Comparison of ENCODE assay signal across 8 cellular contexts in the genomic region with DNA sequence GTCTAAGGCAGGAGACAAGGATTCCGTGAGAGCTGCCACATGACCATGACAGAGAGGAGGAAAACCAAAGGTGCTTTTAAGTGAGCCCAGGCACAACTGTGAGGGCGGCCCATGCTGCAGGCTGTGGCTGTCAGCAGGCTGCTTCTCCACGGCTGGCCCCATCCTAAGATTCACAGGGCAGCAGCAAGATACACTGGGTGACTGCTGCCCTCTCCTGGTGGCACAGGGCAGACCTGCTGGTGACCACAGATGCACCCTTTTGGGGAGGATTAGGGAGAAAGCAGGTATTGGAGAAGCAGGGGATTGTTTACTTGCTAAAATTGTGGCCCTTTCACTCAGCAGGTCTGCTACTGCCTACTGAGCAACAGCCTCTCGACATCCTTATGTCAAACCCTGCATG.
A peak's percentile ranks its signal among the peaks of the same experiment; 100 is the strongest.
DNase-seq lines count a peak whose midpoint lies in the region; ATAC-seq, FAIRE-seq and TF ChIP-seq lines count a peak whose summit lies in the region.
"Not testable (repeated sequence)": the region's sequence is repeated elsewhere in the genome, so short reads cannot be mapped to it uniquely, and the experiment has no call there.

No MANE protein-coding gene starts in this region.

- POLR2A ChIA-PET in A673 (lab: Charles Lee; ENCODE audit: low non-redundant PET); activated CD4-positive, alpha-beta T cell treated with anti-CD3 and anti-CD28 coated beads, Interleukin-2, amount 10 ng/mL, durations not matched to agents 7 days and 5 days (lab: Charles Lee); GM12878 (lab: Charles Lee): not testable (repeated sequence)

- not testable (repeated sequence) for H2BK120ac ChIP-seq in mesendoderm (ENCODE audit: low read depth, low read length)

- 30% methylated on average over 4 of the region's 4 CpGs for WGBS in GM12878 (ENCODE audit: insufficient coverage, insufficient replicate concordance, low lambda C conversion rate, missing lambda C conversion rate)
- WGBS in mesendoderm (ENCODE audit: extremely low coverage, insufficient coverage, low lambda C conversion rate) = no CpG with 5 or more reads among the region's 4 CpGs

- H3K4me1 ChIP-seq in A673 (ENCODE audit: insufficient read depth, low read length, poor library complexity, severe bottlenecking); GM12878 (ENCODE audit: control insufficient read depth, insufficient read depth, low read length); fibroblast of lung (ENCODE audit: control insufficient read depth, extremely low read depth, insufficient read depth, low read length); mesendoderm (ENCODE audit: control insufficient read depth, low read depth, low read length): not testable (repeated sequence)

- not testable (repeated sequence) for H3K36me3 Mint-ChIP-seq in activated CD4-positive, alpha-beta T cell treated with anti-CD3 and anti-CD28 coated beads, Interleukin-2, amount 10 ng/mL, durations not matched to agents 7 days and 5 days (ENCODE audit: low read depth)

- TF ChIP-seq RAD21 in GM12878 (IDR thresholded peaks at IDR 0.05; ENCODE audit: insufficient read depth, low read depth, low read length) = not testable (repeated sequence)

- not testable (repeated sequence) for TF ChIP-seq POLR2A in GM12878 (IDR thresholded peaks at IDR 0.05; ENCODE audit: low read depth, low read length)

- H3K27ac Mint-ChIP-seq in activated CD4-positive, alpha-beta T cell treated with anti-CD3 and anti-CD28 coated beads, Interleukin-2, amount 10 ng/mL, durations not matched to agents 7 days and 5 days = not testable (repeated sequence)

- BruUV-seq in A673 (replicated peaks; lab: Mats Ljungman, UMichigan); GM12878 (replicated peaks; lab: Mats Ljungman, UMichigan): not testable (repeated sequence)

- not testable (repeated sequence) for H3K9ac ChIP-seq in GM12878 (ENCODE audit: control insufficient read depth, insufficient read depth, low read length); fibroblast of lung (ENCODE audit: insufficient read depth, low read length); mesendoderm (ENCODE audit: low read length)

- RAD21 ChIA-PET in GM12878 (lab: Charles Lee; ENCODE audit: unreplicated experiment) = not testable (repeated sequence)

- not testable (repeated sequence) for H3K79me1 ChIP-seq in mesendoderm (ENCODE audit: low read length)

- H3K4me1 Mint-ChIP-seq in activated CD4-positive, alpha-beta T cell treated with anti-CD3 and anti-CD28 coated beads, Interleukin-2, amount 10 ng/mL, durations not matched to agents 7 days and 5 days = peaks cover 11% of the 10 kb centered on the region

- H3K79me2 ChIP-seq in GM12878 (ENCODE audit: control insufficient read depth, insufficient read depth, low read length); fibroblast of lung (ENCODE audit: control insufficient read depth, insufficient read depth, low read length); mesendoderm (ENCODE audit: control insufficient read depth, insufficient read depth, low read length): not testable (repeated sequence)

- SMC1A ChIA-PET in GM12878 (lab: Charles Lee; ENCODE audit: uncharacterized antibody, unreplicated experiment) = not testable (repeated sequence)

- DNase-seq in A673 (ENCODE audit: low spot score); GM12864 (ENCODE audit: low read depth); GM12878 (ENCODE audit: low read depth, low spot score); fibroblast of lung (ENCODE audit: low read depth in 2 of 2): not testable (repeated sequence)
- DNase-seq in NCI-H1105 treated with DMSO at 0.1 percent for 48 hours (lab: John Stamatoyannopoulos, UW) (peak; percentile 0), mesendoderm (peak; percentile 46)
- DNase-seq in activated CD4-positive, alpha-beta T cell treated with anti-CD3 and anti-CD28 coated beads, Interleukin-2, amount 10 ng/mL, durations not matched to agents 7 days and 5 days = peak; percentile 9
- peak; percentile 11 for DNase-seq in stimulated activated CD4-positive, alpha-beta T cell treated with anti-CD3 and anti-CD28 coated beads, Interleukin-15, amount 100 ng/mL, for 24 hours

- not testable (repeated sequence) for H3K27ac ChIP-seq in A673 (ENCODE audit: low read depth, low read length, poor library complexity, severe bottlenecking); GM12878 (ENCODE audit: control insufficient read depth, insufficient read depth); fibroblast of lung (ENCODE audit: insufficient read depth, low read length); mesendoderm (ENCODE audit: low read depth, low read length)

- H2AK5ac ChIP-seq in mesendoderm (ENCODE audit: low read length) = not testable (repeated sequence)

- not testable (repeated sequence) for H4K8ac ChIP-seq in mesendoderm (ENCODE audit: low read depth, low read length)

- not testable (repeated sequence) for H3K18ac ChIP-seq in mesendoderm (ENCODE audit: low read length)

- not testable (repeated sequence) for H3K4me3 Mint-ChIP-seq in activated CD4-positive, alpha-beta T cell treated with anti-CD3 and anti-CD28 coated beads, Interleukin-2, amount 10 ng/mL, durations not matched to agents 7 days and 5 days

- not testable (repeated sequence) for H3K27me3 Mint-ChIP-seq in activated CD4-positive, alpha-beta T cell treated with anti-CD3 and anti-CD28 coated beads, Interleukin-2, amount 10 ng/mL, durations not matched to agents 7 days and 5 days

- H2AFZ ChIP-seq in GM12878 (ENCODE audit: control insufficient read depth, low read depth, low read length); fibroblast of lung (ENCODE audit: low read length): not testable (repeated sequence)

- not testable (repeated sequence) for H3K4me3 ChIP-seq in A673 (ENCODE audit: low read depth, low read length, poor library complexity, severe bottlenecking); GM12864 (ENCODE audit: low read depth, low read length); GM12878; fibroblast of lung (replicated peaks in 1 of 4; ENCODE audit: control extremely low read depth in 1 of 4, insufficient read depth in 1 of 4, low read depth in 3 of 4, low read length in 4 of 4); mesendoderm (ENCODE audit: low read length)

- H3K9me3 Mint-ChIP-seq in activated CD4-positive, alpha-beta T cell treated with anti-CD3 and anti-CD28 coated beads, Interleukin-2, amount 10 ng/mL, durations not matched to agents 7 days and 5 days = not testable (repeated sequence)

- CTCF ChIA-PET in A673 (lab: Charles Lee); activated CD4-positive, alpha-beta T cell treated with anti-CD3 and anti-CD28 coated beads, Interleukin-2, amount 10 ng/mL, durations not matched to agents 7 days and 5 days (lab: Charles Lee); GM12878 (lab: Yijun Ruan, JAX): not testable (repeated sequence)

- H3K9me3 ChIP-seq in A673 (ENCODE audit: low read depth, low read length, poor library complexity, severe bottlenecking); GM12878 (replicated peaks; ENCODE audit: control insufficient read depth, insufficient read depth, low read length); fibroblast of lung (ENCODE audit: control insufficient read depth, insufficient read depth, low read depth, low read length): not testable (repeated sequence)

- intact Hi-C loops in A673 (cut with micrococcal nuclease; ENCODE audit: unreplicated experiment) = loop anchor here (5.0 kb wide), 1 partner anchor 168 kb away; no protein-coding TSS in a partner anchor
- intact Hi-C loops in GM12878 (cut with micrococcal nuclease; ENCODE audit: unreplicated experiment) = not testable (repeated sequence)

- ATAC-seq in GM12878 = not testable (repeated sequence)

- not testable (repeated sequence) for H3K36me3 ChIP-seq in A673 (ENCODE audit: insufficient read depth, low read length, poor library complexity, severe bottlenecking); GM12878 (ENCODE audit: control insufficient read depth in 2 of 2, insufficient read depth in 2 of 2, low read length in 1 of 2); fibroblast of lung (ENCODE audit: control insufficient read depth, insufficient read depth, low read length); mesendoderm (ENCODE audit: control insufficient read depth, insufficient read depth, low read length)

- H2BK15ac ChIP-seq in mesendoderm (replicated peaks; ENCODE audit: low read depth) = not testable (repeated sequence)

- not testable (repeated sequence) for H3K27me3 ChIP-seq in A673 (replicated peaks; ENCODE audit: insufficient read depth, low read depth, low read length, poor library complexity); GM12878 (replicated peaks in 1 of 2; ENCODE audit: control insufficient read depth in 2 of 2, insufficient read depth in 2 of 2, low read length in 1 of 2); fibroblast of lung (ENCODE audit: control insufficient read depth, insufficient read depth, low read length); mesendoderm (ENCODE audit: insufficient read depth, low read length, poor library complexity)

- not testable (repeated sequence) for FAIRE-seq in GM12878 (lab: Jason Lieb, UNC)

- in situ Hi-C loops in GM12878 (cut with MboI) = not testable (repeated sequence)

- not testable (repeated sequence) for H4K20me1 ChIP-seq in GM12878 (ENCODE audit: control insufficient read depth, insufficient read depth); fibroblast of lung (ENCODE audit: control insufficient read depth, extremely low read depth, insufficient read depth, low read length)

- not testable (repeated sequence) for H3K23ac ChIP-seq in mesendoderm (ENCODE audit: low read length)

- not testable (repeated sequence) for H4K5ac ChIP-seq in mesendoderm (ENCODE audit: low read length)

- H3K4me2 ChIP-seq in GM12878 (ENCODE audit: control insufficient read depth, insufficient read depth); fibroblast of lung (ENCODE audit: extremely low read depth, insufficient read depth, low read length); mesendoderm (ENCODE audit: low read length): not testable (repeated sequence)

- TF ChIP-seq EP300 in GM12878 (IDR thresholded peaks at IDR 0.05; ENCODE audit: borderline replicate concordance in 1 of 2, control insufficient read depth in 1 of 2, low read depth in 2 of 2, low read length in 2 of 2) = not testable (repeated sequence)

- TF ChIP-seq CTCF in A673 (conservative IDR thresholded peaks at IDR 0.05; ENCODE audit: low read depth, low read length) (peak; percentile 53), GM12864 (IDR thresholded peaks at IDR 0.05; ENCODE audit: low read depth, low read length, missing control alignments) (peak; percentile 46), GM12878 (IDR thresholded peaks at IDR 0.05 in 2 of 3, conservative IDR thresholded peaks at IDR 0.05 in 1 of 3; ENCODE audit: control insufficient read depth in 2 of 3, extremely low read depth in 1 of 3, insufficient read depth in 1 of 3, low read depth in 3 of 3, low read length in 3 of 3) (peak in 2 of 3 experiments; percentile 27 to 39; a peak in 2 of 6 replicates), fibroblast of lung (conservative IDR thresholded peaks at IDR 0.05 in 1 of 2, IDR thresholded peaks at IDR 0.05 in 1 of 2; ENCODE audit: low read depth in 1 of 2, low read length in 2 of 2) (peak; percentile 17 to 29)

- H2BK5ac ChIP-seq in mesendoderm (ENCODE audit: low read length) = not testable (repeated sequence)

- H3K4ac ChIP-seq in mesendoderm (ENCODE audit: low read depth, low read length) = not testable (repeated sequence)

- H3K56ac ChIP-seq in mesendoderm (ENCODE audit: low read length) = not testable (repeated sequence)
